In the genomic region with DNA sequence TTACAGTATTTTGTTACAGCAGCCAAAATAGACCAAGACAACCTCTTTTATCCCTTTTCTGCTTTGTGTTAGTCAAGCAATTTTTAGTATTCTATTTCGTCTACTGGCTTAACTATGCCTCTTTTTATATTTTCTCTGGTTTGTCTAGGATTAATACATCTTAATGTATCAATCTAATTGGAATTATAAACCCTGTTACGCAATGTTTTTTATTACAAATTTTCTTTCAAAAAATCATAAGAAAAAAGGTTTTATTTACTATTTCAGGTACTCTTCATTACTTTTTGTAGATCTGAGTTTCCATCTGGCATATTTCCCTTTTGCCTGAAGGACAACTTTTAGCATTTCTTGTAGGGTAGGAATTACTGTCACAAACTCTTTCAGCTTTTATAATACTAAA, we compare ENCODE assay signal across 31 cellular contexts.
"Had no signal": no experiment of that assay in that cellular context is flagged by ENCODE, and none has a peak within 500 bp of the region (broad histone marks: within the 10 kb centered on the region; RNA-seq: fewer than 3 reads in every experiment).

No MANE protein-coding gene starts in this region.

- ATAC-seq: activated CD8-positive, alpha-beta T cell treated with anti-CD3 and anti-CD28 coated beads for 36 hours; activated naive CD8-positive, alpha-beta T cell treated with anti-CD3 and anti-CD28 coated beads, Interleukin-2, amount 50 U/mL, for 24 hours; activated T-cell treated with anti-CD3 and anti-CD28 coated beads, Interleukin-2, amount 50 U/mL, for 4 hours; activated T-cell treated with anti-CD3 and anti-CD28 coated beads, Interleukin-2, amount 50 U/mL, for 72 hours; activated T-helper 17 cell treated with anti-CD3 and anti-CD28 coated beads, Interleukin-2, amount 50 U/mL, for 72 hours had no signal

- H3K27me3 ChIP-seq: ascending aorta, cardiac muscle cell had no signal

- DNase-seq: activated B cell treated with CpG ODN at 0.5 μM for 24 hours; activated CD4-positive, alpha-beta memory T cell treated with anti-CD3 and anti-CD28 coated beads for 36 hours; activated CD4-positive, alpha-beta T cell treated with anti-CD3 and anti-CD28 coated beads for 4 hours; activated CD4-positive, alpha-beta T cell treated with anti-CD3 and anti-CD28 coated beads, Interleukin-2, amount 10 ng/mL, durations not matched to agents 24 days and 14 days; activated CD4-positive, alpha-beta T cell treated with anti-CD3 and anti-CD28 coated beads, Interleukin-2, amount 50 U/mL, for 1 hour; activated CD4-positive, alpha-beta T cell treated with anti-CD3 and anti-CD28 coated beads, Interleukin-2, amount 50 U/mL, for 4 hours; activated CD4-positive, CD25-positive, alpha-beta regulatory T cell treated with anti-CD3 and anti-CD28 coated beads, Interleukin-2, amount 50 U/mL, for 72 hours; activated CD8-positive, alpha-beta memory T cell treated with anti-CD3 and anti-CD28 coated beads, Interleukin-2, amount 50 U/mL, for 4 hours; activated CD8-positive, alpha-beta T cell treated with anti-CD3 and anti-CD28 coated beads for 36 hours; activated effector memory CD4-positive, alpha-beta T cell treated with anti-CD3 and anti-CD28 coated beads, Interleukin-2, amount 50 U/mL, for 16 hours; activated gamma-delta T cell treated with Interleukin-2 at 50 U/mL for 16 hours; activated naive CD4-positive, alpha-beta T cell treated with anti-CD3 and anti-CD28 coated beads, Interleukin-2, amount 10 ng/mL, durations not matched to agents 7 days and 5 days; activated naive CD4-positive, alpha-beta T cell treated with Interleukin-2 at 50 U/mL for 16 hours; activated naive CD8-positive, alpha-beta T cell treated with anti-CD3 and anti-CD28 coated beads, Interleukin-2, amount 10 ng/mL, durations not matched to agents 7 days and 5 days; activated naive CD8-positive, alpha-beta T cell treated with anti-CD3 and anti-CD28 coated beads, Interleukin-2, amount 50 U/mL, for 24 hours; activated T-cell treated with anti-CD3 and anti-CD28 coated beads for 4 hours; activated T-cell treated with anti-CD3 and anti-CD28 coated beads, Interleukin-2, amount 50 U/mL, for 1 hour; activated T-cell treated with anti-CD3 and anti-CD28 coated beads, Interleukin-2, amount 50 U/mL, for 4 hours; activated T-cell treated with anti-CD3 and anti-CD28 coated beads, Interleukin-2, amount 50 U/mL, for 72 hours; amygdala; anterior cingulate cortex; caudate nucleus; cerebellar nuclear complex; T-helper 2 cell; T-helper 9 cell had no signal

- H3K4me1 ChIP-seq: ascending aorta had no signal

- H3K9me3 ChIP-seq: ascending aorta had no signal

- H3K36me3 ChIP-seq: ascending aorta, cardiac muscle cell had no signal

- H3K4me3 ChIP-seq: ascending aorta, cardiac muscle cell had no signal

- FAIRE-seq: bronchial epithelial cell, TTC549 had no signal

- H3K27ac ChIP-seq: ascending aorta, cardiac muscle cell, VCaP had no signal
